ENCODE assay signal across 9 cellular contexts in the genomic region with DNA sequence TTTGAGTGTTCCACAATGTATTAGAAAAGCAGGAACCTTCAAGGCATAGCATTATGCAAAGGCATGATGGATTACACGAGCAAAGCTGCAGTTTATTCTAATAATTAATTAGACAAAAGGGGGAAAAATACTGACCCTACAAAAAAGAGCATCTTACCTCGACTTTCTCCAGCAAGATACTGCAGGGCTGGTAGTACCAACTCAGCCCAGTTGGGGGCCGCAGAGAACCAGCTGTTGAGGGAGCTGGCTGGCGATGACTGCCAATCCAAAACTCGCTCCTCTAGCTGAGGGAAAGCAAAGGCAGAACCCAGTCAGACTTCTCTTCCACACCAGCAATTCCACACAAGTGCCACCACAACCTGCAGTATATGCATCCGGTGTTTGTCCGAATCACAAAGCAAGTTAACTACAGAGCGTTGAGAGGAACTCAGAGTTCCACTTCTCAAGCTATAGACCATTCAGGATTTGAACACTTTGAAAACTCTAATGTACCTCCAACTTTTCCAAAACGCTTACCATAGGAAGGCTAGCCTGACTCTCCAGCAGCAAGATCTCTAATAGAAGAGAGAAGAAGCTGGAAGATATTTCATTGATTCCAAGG. TPM values are rescaled to one million over a fixed set of nuclear protein-coding genes. Genes with fewer than 3 reads are reported as not detected.
DNase-seq lines count a peak whose midpoint lies in the region; ATAC-seq, FAIRE-seq and TF ChIP-seq lines count a peak whose summit lies in the region.
"Had no signal": no experiment of that assay in that cellular context is flagged by ENCODE, and none has a peak within 500 bp of the region (broad histone marks: within the 10 kb centered on the region; RNA-seq: fewer than 3 reads in every experiment).

No MANE protein-coding gene starts in this region.

- no peak overlapping the region for H3K27ac Mint-ChIP-seq in immature natural killer cell
- H3K27ac Mint-ChIP-seq: IgD-negative memory B cell had no signal

- H3K4me3 Mint-ChIP-seq in immature natural killer cell, result no peak overlapping the region
- H3K4me3 Mint-ChIP-seq: IgD-negative memory B cell had no signal

- no peaks in the 10 kb centered on the region for H3K4me1 Mint-ChIP-seq in immature natural killer cell

- peak; percentile 79 for ATAC-seq in esophagus mucosa

- H3K27me3 Mint-ChIP-seq in immature natural killer cell (ENCODE audit: low read depth in 3 of 3), result peaks cover 0 to 2% (median 1%) of the 10 kb centered on the region in 3 donors
- H3K27me3 Mint-ChIP-seq: IgD-negative memory B cell had no signal

- no peak for FAIRE-seq in GM18507 (lab: Jason Lieb, UNC)

- in situ Hi-C loops in KBM-7 (cut with MboI; ENCODE audit: low pct_unique_long_range_greater_than_20kb, low sequenced_read_pairs), result no loop called here

- peak; percentile 69 for TF ChIP-seq CTCF in BE2C (IDR thresholded peaks at IDR 0.05; ENCODE audit: low read depth, low read length)
- TF ChIP-seq CTCF in spleen (IDR thresholded peaks at IDR 0.05 in 8 of 11, conservative IDR thresholded peaks at IDR 0.05 in 3 of 11), result peak in 6 of 11 experiments; percentile 14 to 54 (median 36)

- no peaks in the 10 kb centered on the region for H3K4me1 ChIP-seq in BE2C
- H3K4me1 ChIP-seq in spleen, result no peaks in the 10 kb centered on the region

- no peak overlapping the region for H3K27ac ChIP-seq in spleen

- no peaks in the 10 kb centered on the region for H3K9me3 ChIP-seq in BE2C
- no peaks in the 10 kb centered on the region for H3K9me3 ChIP-seq in spleen

- 80 to 85% (median 82%) methylated on average over 9 of the region's 9 CpGs for WGBS in spleen, 5 donors

- H3K9me3 Mint-ChIP-seq in immature natural killer cell, result no peaks in the 10 kb centered on the region
- H3K9me3 Mint-ChIP-seq: IgD-negative memory B cell had no signal

- DNase-seq in BE2C (peak; percentile 58), GM18507 (ENCODE audit: extremely low spot score, insufficient read length, low read depth) (peak; percentile 14), KBM-7 (peak; percentile 57), spleen (no peak), NCI-H1930 (lab: John Stamatoyannopoulos, UW) (no peak), immature natural killer cell (no peak)
- peak; percentile 47 to 49 for DNase-seq in activated CD4-positive, alpha-beta T cell treated with anti-CD3 and anti-CD28 coated beads, Interleukin-2, amount 50 U/mL, for 48 hours

- peaks cover 79% of the 10 kb centered on the region for H3K36me3 ChIP-seq in BE2C
- H3K36me3 ChIP-seq in spleen, result peaks cover 19 to 100% (median 100%) of the 10 kb centered on the region in 6 donors

- H3K4me3 ChIP-seq in BE2C (ENCODE audit: low read depth, low read length) (no peak overlapping the region), spleen (no peak overlapping the region)

- intact Hi-C loops in spleen (cut with DNase I; ENCODE audit: low total_unique reads), result no loop called here

- TF ChIP-seq POLR2A in spleen (IDR thresholded peaks at IDR 0.05), result no peak

- H3K27me3 ChIP-seq in BE2C (no peaks in the 10 kb centered on the region), spleen (replicated peaks in 1 of 7) (no peaks in the 10 kb centered on the region)

- H3K36me3 Mint-ChIP-seq in immature natural killer cell, result peaks cover 57 to 78% (median 67%) of the 10 kb centered on the region in 3 donors

RNA-seq across cellular contexts. Expression of gene NFRKB, which starts 13.7 kb away (rescaled TPM):
- polyA plus RNA-seq in BE2C (2012; ENCODE audit: insufficient read depth, insufficient read length, low read depth), result 16.5 TPM
- total RNA-seq in esophagus mucosa, result 14.3 TPM
- 10 to 100 TPM; 25.8 to 53.2 (median 28.6) TPM for total RNA-seq in spleen
- 1 to 10 TPM; 5.3 to 9.5 (median 7.4) TPM for polyA plus RNA-seq in spleen
- polyA plus RNA-seq in immature natural killer cell, result 10 to 100 TPM in 2 of 3 donors, 1 to 10 TPM in 1; 4.2 to 16.5 (median 10.7) TPM

Comparison
In these comparisons a context has a peak if more than half of its experiments do, and no peak if none do; other contexts are left out.
1. DNase-seq: peak in BE2C (single experiment), GM18507 (single experiment), KBM-7 (single experiment) and activated CD4-positive, alpha-beta T cell treated with anti-CD3 and anti-CD28 coated beads, Interleukin-2, amount 50 U/mL, for 48 hours (2 of 2); none in spleen (single experiment), NCI-H1930 (0 of 2) and immature natural killer cell (0 of 3).